ENCODE assay signal across 1 cellular context in genomic region chr1:23594927-23595353, GRCh38.
A peak's percentile ranks its signal among the peaks of the same experiment; 100 is the strongest.
TF ChIP-seq lines count a peak whose summit lies in the region.

No MANE protein-coding gene starts in this region.

TF ChIP-seq in HepG2, 621 proteins besides CTCF, POLR2A, EP300 and RAD21 (continues in another document):
- TF ChIP-seq ZNF350 (CRISPR knock-in tag; IDR thresholded peaks at IDR 0.05; ENCODE audit: borderline replicate concordance, low read depth) (0 out of 2 replicates have a peak, but pooled peaks have one; percentile 24), ZNF577 (CRISPR knock-in tag; IDR thresholded peaks at IDR 0.05; ENCODE audit: borderline replicate concordance, low read depth) (no peak), HNF4A (CRISPR knock-in tag; IDR thresholded peaks at IDR 0.05) (peak; percentile 69), MTF1 (CRISPR knock-in tag; IDR thresholded peaks at IDR 0.05) (no peak), THAP11 (CRISPR knock-in tag; IDR thresholded peaks at IDR 0.05) (0 out of 2 replicates have a peak, but pooled peaks have one; percentile 16), ZNF281 (CRISPR knock-in tag; IDR thresholded peaks at IDR 0.05; ENCODE audit: borderline replicate concordance) (peak; percentile 92), MAFK (conservative IDR thresholded peaks at IDR 0.05 in 1 of 2, IDR thresholded peaks at IDR 0.05 in 1 of 2; ENCODE audit: low read length in 2 of 2) (no peak), FOXA3 (CRISPR knock-in tag; IDR thresholded peaks at IDR 0.05) (0 out of 2 replicates have a peak, but pooled peaks have one; percentile 8), SALL1 (CRISPR knock-in tag; IDR thresholded peaks at IDR 0.05) (peak; percentile 53), RXRA (CRISPR knock-in tag; IDR thresholded peaks at IDR 0.05) (peak; percentile 62), ZNF274 (CRISPR knock-in tag; IDR thresholded peaks at IDR 0.05) (no peak), KDM6A (CRISPR knock-in tag; IDR thresholded peaks at IDR 0.05; ENCODE audit: low read depth) (0 out of 2 replicates have a peak, but pooled peaks have one; percentile 17), NCOA2 (CRISPR knock-in tag; IDR thresholded peaks at IDR 0.05) (peak; percentile 65; the same call in 1 of the 2 replicates), CC2D1A (CRISPR knock-in tag; IDR thresholded peaks at IDR 0.05) (no peak), RARA (CRISPR knock-in tag; IDR thresholded peaks at IDR 0.05) (peak; percentile 59), MXD3 (CRISPR knock-in tag; IDR thresholded peaks at IDR 0.05) (0 out of 2 replicates have a peak, but pooled peaks have one; percentile 25), PITX1 (CRISPR knock-in tag; IDR thresholded peaks at IDR 0.05) (peak; percentile 68), ZNF629 (CRISPR knock-in tag; conservative IDR thresholded peaks at IDR 0.05) (peak; percentile 52), SNAI1 (CRISPR knock-in tag; IDR thresholded peaks at IDR 0.05; ENCODE audit: borderline replicate concordance) (no peak), ZFX (CRISPR knock-in tag; IDR thresholded peaks at IDR 0.05; ENCODE audit: low read depth) (peak; percentile 84), HNRNPLL (IDR thresholded peaks at IDR 0.05; ENCODE audit: low read depth, low read length, poor library complexity, severe bottlenecking) (no peak), MED1 (CRISPR knock-in tag; IDR thresholded peaks at IDR 0.05) (no peak; the same call in 1 of the 2 replicates), ZNF367 (CRISPR knock-in tag; IDR thresholded peaks at IDR 0.05; ENCODE audit: borderline replicate concordance) (no peak), SKI (IDR thresholded peaks at IDR 0.05; ENCODE audit: partially characterized antibody) (peak; percentile 67), MTA3 (CRISPR knock-in tag; IDR thresholded peaks at IDR 0.05) (no peak), SOX13 (IDR thresholded peaks at IDR 0.05) (no peak), SOX13 (CRISPR knock-in tag; conservative IDR thresholded peaks at IDR 0.05 in 1 of 2, IDR thresholded peaks at IDR 0.05 in 1 of 2) (peak in 1 of 2 experiments; percentile 16; a peak in 1 of 4 replicates), ZNF691 (CRISPR knock-in tag; IDR thresholded peaks at IDR 0.05; ENCODE audit: borderline replicate concordance, low read depth) (peak; percentile 64; the same call in 1 of the 2 replicates), FOSL2 (CRISPR knock-in tag; IDR thresholded peaks at IDR 0.05) (peak; percentile 39; the same call in 1 of the 2 replicates), HDAC2 (CRISPR knock-in tag; IDR thresholded peaks at IDR 0.05) (0 out of 2 replicates have a peak, but pooled peaks have one; percentile 22), DR1 (CRISPR knock-in tag; IDR thresholded peaks at IDR 0.05) (no peak), ZFY (CRISPR knock-in tag; IDR thresholded peaks at IDR 0.05) (peak; percentile 58; the same call in 1 of the 2 replicates), MLX (CRISPR knock-in tag; IDR thresholded peaks at IDR 0.05) (peak; percentile 28; the same call in 1 of the 2 replicates), NRL (CRISPR knock-in tag; IDR thresholded peaks at IDR 0.05; ENCODE audit: borderline replicate concordance) (no peak), ZNF280D (CRISPR knock-in tag; IDR thresholded peaks at IDR 0.05) (0 out of 2 replicates have a peak, but pooled peaks have one; percentile 25), SAP130 (CRISPR knock-in tag; IDR thresholded peaks at IDR 0.05; ENCODE audit: low read depth) (peak; percentile 51), ESRRA (CRISPR knock-in tag; IDR thresholded peaks at IDR 0.05; ENCODE audit: low read depth) (0 out of 2 replicates have a peak, but pooled peaks have one; percentile 26), ZNF292 (CRISPR knock-in tag; IDR thresholded peaks at IDR 0.05; ENCODE audit: borderline replicate concordance, low read depth) (peak; percentile 95), HDAC1 (CRISPR knock-in tag; IDR thresholded peaks at IDR 0.05) (0 out of 2 replicates have a peak, but pooled peaks have one; percentile 28), DRAP1 (CRISPR knock-in tag; IDR thresholded peaks at IDR 0.05) (peak; percentile 20; the same call in 1 of the 2 replicates)
- TF ChIP-seq, protein P1, sequence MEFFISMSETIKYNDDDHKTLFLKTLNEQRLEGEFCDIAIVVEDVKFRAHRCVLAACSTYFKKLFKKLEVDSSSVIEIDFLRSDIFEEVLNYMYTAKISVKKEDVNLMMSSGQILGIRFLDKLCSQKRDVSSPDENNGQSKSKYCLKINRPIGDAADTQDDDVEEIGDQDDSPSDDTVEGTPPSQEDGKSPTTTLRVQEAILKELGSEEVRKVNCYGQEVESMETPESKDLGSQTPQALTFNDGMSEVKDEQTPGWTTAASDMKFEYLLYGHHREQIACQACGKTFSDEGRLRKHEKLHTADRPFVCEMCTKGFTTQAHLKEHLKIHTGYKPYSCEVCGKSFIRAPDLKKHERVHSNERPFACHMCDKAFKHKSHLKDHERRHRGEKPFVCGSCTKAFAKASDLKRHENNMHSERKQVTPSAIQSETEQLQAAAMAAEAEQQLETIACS (CRISPR knock-in tag; IDR thresholded peaks at IDR 0.05): no peak
- TF ChIP-seq, protein P2, sequence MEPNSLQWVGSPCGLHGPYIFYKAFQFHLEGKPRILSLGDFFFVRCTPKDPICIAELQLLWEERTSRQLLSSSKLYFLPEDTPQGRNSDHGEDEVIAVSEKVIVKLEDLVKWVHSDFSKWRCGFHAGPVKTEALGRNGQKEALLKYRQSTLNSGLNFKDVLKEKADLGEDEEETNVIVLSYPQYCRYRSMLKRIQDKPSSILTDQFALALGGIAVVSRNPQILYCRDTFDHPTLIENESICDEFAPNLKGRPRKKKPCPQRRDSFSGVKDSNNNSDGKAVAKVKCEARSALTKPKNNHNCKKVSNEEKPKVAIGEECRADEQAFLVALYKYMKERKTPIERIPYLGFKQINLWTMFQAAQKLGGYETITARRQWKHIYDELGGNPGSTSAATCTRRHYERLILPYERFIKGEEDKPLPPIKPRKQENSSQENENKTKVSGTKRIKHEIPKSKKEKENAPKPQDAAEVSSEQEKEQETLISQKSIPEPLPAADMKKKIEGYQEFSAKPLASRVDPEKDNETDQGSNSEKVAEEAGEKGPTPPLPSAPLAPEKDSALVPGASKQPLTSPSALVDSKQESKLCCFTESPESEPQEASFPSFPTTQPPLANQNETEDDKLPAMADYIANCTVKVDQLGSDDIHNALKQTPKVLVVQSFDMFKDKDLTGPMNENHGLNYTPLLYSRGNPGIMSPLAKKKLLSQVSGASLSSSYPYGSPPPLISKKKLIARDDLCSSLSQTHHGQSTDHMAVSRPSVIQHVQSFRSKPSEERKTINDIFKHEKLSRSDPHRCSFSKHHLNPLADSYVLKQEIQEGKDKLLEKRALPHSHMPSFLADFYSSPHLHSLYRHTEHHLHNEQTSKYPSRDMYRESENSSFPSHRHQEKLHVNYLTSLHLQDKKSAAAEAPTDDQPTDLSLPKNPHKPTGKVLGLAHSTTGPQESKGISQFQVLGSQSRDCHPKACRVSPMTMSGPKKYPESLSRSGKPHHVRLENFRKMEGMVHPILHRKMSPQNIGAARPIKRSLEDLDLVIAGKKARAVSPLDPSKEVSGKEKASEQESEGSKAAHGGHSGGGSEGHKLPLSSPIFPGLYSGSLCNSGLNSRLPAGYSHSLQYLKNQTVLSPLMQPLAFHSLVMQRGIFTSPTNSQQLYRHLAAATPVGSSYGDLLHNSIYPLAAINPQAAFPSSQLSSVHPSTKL (CRISPR knock-in tag; IDR thresholded peaks at IDR 0.05): peak; percentile 45
- TF ChIP-seq, protein P3, sequence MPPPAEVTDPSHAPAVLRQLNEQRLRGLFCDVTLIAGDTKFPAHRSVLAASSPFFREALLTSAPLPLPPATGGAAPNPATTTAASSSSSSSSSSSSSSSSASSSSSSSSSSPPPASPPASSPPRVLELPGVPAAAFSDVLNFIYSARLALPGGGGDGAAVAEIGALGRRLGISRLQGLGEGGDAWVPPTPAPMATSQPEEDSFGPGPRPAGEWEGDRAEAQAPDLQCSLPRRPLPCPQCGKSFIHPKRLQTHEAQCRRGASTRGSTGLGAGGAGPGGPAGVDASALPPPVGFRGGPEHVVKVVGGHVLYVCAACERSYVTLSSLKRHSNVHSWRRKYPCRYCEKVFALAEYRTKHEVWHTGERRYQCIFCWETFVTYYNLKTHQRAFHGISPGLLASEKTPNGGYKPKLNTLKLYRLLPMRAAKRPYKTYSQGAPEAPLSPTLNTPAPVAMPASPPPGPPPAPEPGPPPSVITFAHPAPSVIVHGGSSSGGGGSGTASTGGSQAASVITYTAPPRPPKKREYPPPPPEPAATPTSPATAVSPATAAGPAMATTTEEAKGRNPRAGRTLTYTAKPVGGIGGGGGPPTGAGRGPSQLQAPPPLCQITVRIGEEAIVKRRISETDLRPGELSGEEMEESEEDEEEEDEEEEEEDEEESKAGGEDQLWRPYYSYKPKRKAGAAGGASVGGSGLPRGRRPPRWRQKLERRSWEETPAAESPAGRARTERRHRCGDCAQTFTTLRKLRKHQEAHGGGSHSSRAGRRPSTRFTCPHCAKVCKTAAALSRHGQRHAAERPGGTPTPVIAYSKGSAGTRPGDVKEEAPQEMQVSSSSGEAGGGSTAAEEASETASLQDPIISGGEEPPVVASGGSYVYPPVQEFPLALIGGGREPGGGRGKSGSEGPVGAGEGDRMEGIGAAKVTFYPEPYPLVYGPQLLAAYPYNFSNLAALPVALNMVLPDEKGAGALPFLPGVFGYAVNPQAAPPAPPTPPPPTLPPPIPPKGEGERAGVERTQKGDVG (CRISPR knock-in tag; IDR thresholded peaks at IDR 0.05; ENCODE audit: borderline replicate concordance): 0 out of 2 replicates have a peak, but pooled peaks have one; percentile 28
- TF ChIP-seq, protein P4, sequence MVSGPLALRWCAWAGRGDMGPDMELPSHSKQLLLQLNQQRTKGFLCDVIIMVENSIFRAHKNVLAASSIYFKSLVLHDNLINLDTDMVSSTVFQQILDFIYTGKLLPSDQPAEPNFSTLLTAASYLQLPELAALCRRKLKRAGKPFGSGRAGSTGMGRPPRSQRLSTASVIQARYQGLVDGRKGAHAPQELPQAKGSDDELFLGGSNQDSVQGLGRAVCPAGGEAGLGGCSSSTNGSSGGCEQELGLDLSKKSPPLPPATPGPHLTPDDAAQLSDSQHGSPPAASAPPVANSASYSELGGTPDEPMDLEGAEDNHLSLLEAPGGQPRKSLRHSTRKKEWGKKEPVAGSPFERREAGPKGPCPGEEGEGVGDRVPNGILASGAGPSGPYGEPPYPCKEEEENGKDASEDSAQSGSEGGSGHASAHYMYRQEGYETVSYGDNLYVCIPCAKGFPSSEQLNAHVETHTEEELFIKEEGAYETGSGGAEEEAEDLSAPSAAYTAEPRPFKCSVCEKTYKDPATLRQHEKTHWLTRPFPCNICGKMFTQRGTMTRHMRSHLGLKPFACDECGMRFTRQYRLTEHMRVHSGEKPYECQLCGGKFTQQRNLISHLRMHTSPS (CRISPR knock-in tag; IDR thresholded peaks at IDR 0.05; ENCODE audit: low read depth): 0 out of 2 replicates have a peak, but pooled peaks have one; percentile 24
